ENCODE assay signal across 13 cellular contexts in the genomic region with DNA sequence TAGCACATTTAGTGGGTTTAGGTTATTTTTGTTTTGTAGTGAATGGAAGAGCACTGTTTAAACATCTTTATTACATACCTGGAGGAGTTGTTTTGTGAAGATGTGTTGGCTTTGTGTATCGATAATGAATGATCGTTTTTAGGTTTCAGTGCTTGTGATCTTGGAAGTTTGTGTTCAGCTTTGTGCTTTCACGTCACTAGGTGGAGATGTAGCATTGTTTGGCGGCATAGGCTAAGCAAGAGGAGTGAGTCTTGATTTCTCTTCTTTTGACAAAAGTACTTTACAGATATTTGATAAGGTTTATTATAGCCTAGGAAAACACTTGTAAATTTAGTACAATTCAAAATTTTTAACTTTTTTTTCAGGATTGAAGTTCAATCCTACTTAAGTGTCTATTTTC. TPM values are rescaled to one million over a fixed set of nuclear protein-coding genes. Genes with fewer than 3 reads are reported as not detected.
DNase-seq lines count a peak whose midpoint lies in the region; ATAC-seq, FAIRE-seq and TF ChIP-seq lines count a peak whose summit lies in the region.
"Had no signal": no experiment of that assay in that cellular context is flagged by ENCODE, and none has a peak within 500 bp of the region (broad histone marks: within the 10 kb centered on the region; RNA-seq: fewer than 3 reads in every experiment).

No MANE protein-coding gene starts in this region.

- H3K4me1 ChIP-seq in astrocyte (ENCODE audit: insufficient read depth, low read length) (no peaks in the 10 kb centered on the region), kidney (ENCODE audit: control insufficient read depth in 1 of 2, insufficient read depth in 1 of 2, low read depth in 1 of 2, low read length in 2 of 2) (no peaks in the 10 kb centered on the region), stomach (no peaks in the 10 kb centered on the region)
- H3K4me1 ChIP-seq: uterus had no signal

- WGBS in stomach, 5 donors, result 44 to 73% (median 55%) methylated on average over 4 of the region's 4 CpGs

- H3K27me3 ChIP-seq in astrocyte (ENCODE audit: insufficient read depth, low read length) (no peaks in the 10 kb centered on the region), stomach (no peaks in the 10 kb centered on the region)

- ATAC-seq in GM18505 (IDR thresholded peaks at IDR 0.05; ENCODE audit: unreplicated experiment) (no peak), GM18861 (IDR thresholded peaks at IDR 0.05; ENCODE audit: unreplicated experiment) (no peak)
- ATAC-seq: left cardiac atrium had no signal

- intact Hi-C loops in kidney (cut with DNase I) (no loop called here), stomach (cut with DNase I; ENCODE audit: low total_unique reads) (no loop called here)

- H3K27ac Mint-ChIP-seq in astrocyte (ENCODE audit: unreplicated experiment), result no peak overlapping the region
- H3K27ac Mint-ChIP-seq: activated CD4-positive, alpha-beta memory T cell treated with anti-CD3 and anti-CD28 coated beads, Interleukin-2, amount 10 ng/mL, durations not matched to agents 7 days and 5 days had no signal

- no peaks in the 10 kb centered on the region for H3K9me3 ChIP-seq in astrocyte (ENCODE audit: insufficient read depth, low read depth, low read length)
- H3K9me3 ChIP-seq in kidney (ENCODE audit: control insufficient read depth in 1 of 2, low read length in 2 of 2), result no peaks in the 10 kb centered on the region
- H3K9me3 ChIP-seq in stomach, result no peaks in the 10 kb centered on the region
- H3K9me3 ChIP-seq: uterus had no signal

- H4K20me1 ChIP-seq in astrocyte (ENCODE audit: insufficient read depth, low read length), result no peaks in the 10 kb centered on the region

- H3K27ac ChIP-seq in astrocyte (ENCODE audit: low read depth, low read length) (no peak overlapping the region), kidney (ENCODE audit: low read depth in 2 of 2, low read length in 2 of 2) (no peak overlapping the region), stomach (no peak overlapping the region)
- H3K27ac ChIP-seq: uterus had no signal

- peak; percentile 40 for DNase-seq in D341Med (ENCODE audit: low spot score)
- DNase-seq in HTR-8/SVneo (ENCODE audit: insufficient read length, low spot score), result no peak
- no peak for DNase-seq in astrocyte (ENCODE audit: low read depth)
- no peak for DNase-seq in kidney
- no peak for DNase-seq in stomach
- DNase-seq in SIG-M5 (lab: John Stamatoyannopoulos, UW), result no peak
- DNase-seq: activated CD4-positive, alpha-beta memory T cell treated with anti-CD3 and anti-CD28 coated beads, Interleukin-2, amount 10 ng/mL, durations not matched to agents 7 days and 5 days; cortex of kidney; left cardiac atrium; NK-92 treated with Interleukin-12 subunit alpha and Interleukin-12 subunit beta, amount 100 ng/mL, for 24 hours; uterus had no signal

- H3K9ac ChIP-seq in astrocyte (ENCODE audit: low read length), result no peak overlapping the region
- no peak overlapping the region for H3K9ac ChIP-seq in kidney (ENCODE audit: low read length in 2 of 2)

- H3K36me3 Mint-ChIP-seq in astrocyte (ENCODE audit: low read depth, unreplicated experiment), result no peaks in the 10 kb centered on the region

- H3K9me3 Mint-ChIP-seq in astrocyte (ENCODE audit: unreplicated experiment), result no peaks in the 10 kb centered on the region
- H3K9me3 Mint-ChIP-seq: activated CD4-positive, alpha-beta memory T cell treated with anti-CD3 and anti-CD28 coated beads, Interleukin-2, amount 10 ng/mL, durations not matched to agents 7 days and 5 days had no signal

- no peaks in the 10 kb centered on the region for H3K27me3 Mint-ChIP-seq in astrocyte (ENCODE audit: low read depth, unreplicated experiment)
- H3K27me3 Mint-ChIP-seq: activated CD4-positive, alpha-beta memory T cell treated with anti-CD3 and anti-CD28 coated beads, Interleukin-2, amount 10 ng/mL, durations not matched to agents 7 days and 5 days had no signal

- no peak overlapping the region for H3K4me3 ChIP-seq in astrocyte (ENCODE audit: insufficient read depth, low read depth, low read length)
- no peak overlapping the region for H3K4me3 ChIP-seq in kidney (ENCODE audit: low read length in 2 of 2)
- no peak overlapping the region for H3K4me3 ChIP-seq in stomach
- H3K4me3 ChIP-seq: uterus had no signal

- no peaks in the 10 kb centered on the region for H3K79me2 ChIP-seq in astrocyte (ENCODE audit: insufficient read depth, low read length)

- no peak overlapping the region for H3K4me3 Mint-ChIP-seq in astrocyte (ENCODE audit: unreplicated experiment)
- H3K4me3 Mint-ChIP-seq: activated CD4-positive, alpha-beta memory T cell treated with anti-CD3 and anti-CD28 coated beads, Interleukin-2, amount 10 ng/mL, durations not matched to agents 7 days and 5 days had no signal

- no peak overlapping the region for H2AFZ ChIP-seq in astrocyte (ENCODE audit: low read depth, low read length)

- no peaks in the 10 kb centered on the region for H3K4me1 Mint-ChIP-seq in astrocyte (ENCODE audit: low read depth, unreplicated experiment)

- FAIRE-seq in HTR-8/SVneo (lab: Jason Lieb, UNC) (peak; percentile 80), astrocyte (lab: Jason Lieb, UNC) (peak; percentile 93), kidney (lab: Jason Lieb, UNC) (peak; percentile 72)

- no peak for TF ChIP-seq POLR2A in stomach (IDR thresholded peaks at IDR 0.05)
- TF ChIP-seq POLR2A in GM18505 (IDR thresholded peaks at IDR 0.05; ENCODE audit: borderline replicate concordance, extremely low read depth, insufficient read depth, insufficient read length), result no peak

- no peak for TF ChIP-seq CTCF in astrocyte (IDR thresholded peaks at IDR 0.05; ENCODE audit: insufficient read depth, low read depth, low read length)
- no peak for TF ChIP-seq CTCF in kidney (IDR thresholded peaks at IDR 0.05; ENCODE audit: borderline replicate concordance, extremely low read depth, insufficient read depth)
- TF ChIP-seq CTCF in stomach (IDR thresholded peaks at IDR 0.05), result no peak

- H3K4me2 ChIP-seq in astrocyte (ENCODE audit: low read length), result no peak overlapping the region

- no peak for TF ChIP-seq EP300 in stomach (IDR thresholded peaks at IDR 0.05)

- H3K36me3 ChIP-seq in astrocyte (ENCODE audit: insufficient read depth, low read length) (no peaks in the 10 kb centered on the region), kidney (ENCODE audit: control insufficient read depth in 1 of 2, insufficient read depth in 2 of 2, low read length in 2 of 2) (no peaks in the 10 kb centered on the region), stomach (peaks cover 0 to 19% (median 15%) of the 10 kb centered on the region in 4 donors)
- H3K36me3 ChIP-seq: uterus had no signal

RNA-seq across cellular contexts. Expression of a gene that starts 50.4 kb away (rescaled TPM):
- total RNA-seq in astrocyte (4.6 and 6.6 TPM in 2 replicates), kidney (17.0 TPM), stomach (10 to 100 TPM in 3 of 5 donors, 1 to 10 TPM in 1, under 1 TPM in 1; 0.29 to 81.1 (median 22.0) TPM)
- polyA plus RNA-seq in kidney (ENCODE audit: insufficient read depth, low read depth, low replicate concordance) (8.8 TPM), stomach (1 to 10 TPM; 2.0 to 3.2 (median 2.3) TPM)
